ENCODE assay signal across 1 cellular context in the genomic region with DNA sequence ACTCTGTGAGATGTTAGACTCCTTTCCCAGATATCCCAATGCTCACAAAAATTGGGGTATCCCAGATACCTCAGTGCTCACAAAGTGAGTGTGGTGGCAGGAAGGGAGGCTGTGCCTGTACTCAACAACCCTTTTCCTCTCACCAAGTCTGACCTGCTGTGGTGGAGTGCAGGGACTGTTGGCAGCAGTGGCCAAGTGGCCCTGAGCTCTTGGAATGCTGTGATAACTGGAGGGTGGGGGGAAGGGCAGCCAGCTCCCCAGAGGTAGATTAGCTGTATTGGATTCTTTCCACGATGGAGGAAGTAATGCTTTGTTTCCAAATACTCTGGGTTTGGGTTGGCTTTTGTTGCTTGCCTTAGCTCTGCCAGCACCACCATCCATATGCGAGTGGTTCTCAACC.
TF ChIP-seq lines count a peak whose summit lies in the region.

No MANE protein-coding gene starts in this region.

TF ChIP-seq in WTC11, 78 proteins besides CTCF, POLR2A, EP300 and RAD21:
- TF ChIP-seq, protein P1, sequence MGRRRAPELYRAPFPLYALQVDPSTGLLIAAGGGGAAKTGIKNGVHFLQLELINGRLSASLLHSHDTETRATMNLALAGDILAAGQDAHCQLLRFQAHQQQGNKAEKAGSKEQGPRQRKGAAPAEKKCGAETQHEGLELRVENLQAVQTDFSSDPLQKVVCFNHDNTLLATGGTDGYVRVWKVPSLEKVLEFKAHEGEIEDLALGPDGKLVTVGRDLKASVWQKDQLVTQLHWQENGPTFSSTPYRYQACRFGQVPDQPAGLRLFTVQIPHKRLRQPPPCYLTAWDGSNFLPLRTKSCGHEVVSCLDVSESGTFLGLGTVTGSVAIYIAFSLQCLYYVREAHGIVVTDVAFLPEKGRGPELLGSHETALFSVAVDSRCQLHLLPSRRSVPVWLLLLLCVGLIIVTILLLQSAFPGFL (CRISPR knock-in tag; IDR thresholded peaks at IDR 0.05; ENCODE audit: borderline replicate concordance): no peak
- TF ChIP-seq TEAD4 (CRISPR knock-in tag; IDR thresholded peaks at IDR 0.05) (no peak), HMGA2 (CRISPR knock-in tag; IDR thresholded peaks at IDR 0.05) (no peak)
TF ChIP-seq in WTC11: peak in this region for 0.
